29 cellular contexts compared by ENCODE assay signal in the genomic region with DNA sequence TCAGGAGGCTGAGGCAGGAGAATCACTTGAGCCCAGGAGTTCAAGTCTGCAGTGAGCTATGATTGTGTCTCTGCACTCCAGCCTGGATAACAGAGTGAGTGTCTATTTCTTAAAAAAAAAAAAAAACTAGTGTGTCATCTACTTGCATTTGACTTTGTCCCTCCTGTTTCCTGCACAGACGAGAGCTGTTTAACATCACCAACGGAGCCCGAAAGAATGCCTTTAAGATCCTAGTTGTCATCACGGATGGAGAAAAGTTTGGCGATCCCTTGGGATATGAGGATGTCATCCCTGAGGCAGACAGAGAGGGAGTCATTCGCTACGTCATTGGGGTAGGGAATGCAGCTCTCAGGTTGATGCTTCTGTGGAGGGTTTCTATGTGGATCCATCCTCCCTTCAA. TPM values are rescaled to one million over a fixed set of nuclear protein-coding genes. Genes with fewer than 3 reads are reported as not detected.
"Had no signal": no experiment of that assay in that cellular context is flagged by ENCODE, and none has a peak within 500 bp of the region (broad histone marks: within the 10 kb centered on the region; RNA-seq: fewer than 3 reads in every experiment).

No MANE protein-coding gene starts in this region.

- H3K9me3 ChIP-seq: ascending aorta, body of pancreas had no signal

- H3K4me1 ChIP-seq: ascending aorta, body of pancreas had no signal

- H3K27ac Mint-ChIP-seq: activated B cell treated with CpG ODN at 0.5 μM for 24 hours; activated CD4-positive, alpha-beta memory T cell treated with anti-CD3 and anti-CD28 coated beads, Interleukin-2, amount 10 ng/mL, durations not matched to agents 7 days and 5 days; activated naive CD8-positive, alpha-beta T cell treated with anti-CD3 and anti-CD28 coated beads, Interleukin-2, amount 50 U/mL, for 24 hours; T-cell had no signal

- FAIRE-seq: TTC549 had no signal

- H3K4me3 ChIP-seq: ascending aorta, body of pancreas, MG63, SK-N-MC had no signal

- H3K4me1 Mint-ChIP-seq: T-cell had no signal

- H3K36me3 Mint-ChIP-seq: activated naive CD4-positive, alpha-beta T cell treated with anti-CD3 and anti-CD28 coated beads, Interleukin-2, amount 50 U/mL, for 72 hours had no signal

- H3K36me3 ChIP-seq: ascending aorta, MG63 had no signal

- H3K27me3 ChIP-seq: ascending aorta, body of pancreas had no signal

- H3K9me3 Mint-ChIP-seq: activated B cell treated with CpG ODN at 0.5 μM for 24 hours; activated CD4-positive, alpha-beta memory T cell treated with anti-CD3 and anti-CD28 coated beads, Interleukin-2, amount 10 ng/mL, durations not matched to agents 7 days and 5 days; activated CD4-positive, alpha-beta T cell treated with anti-CD3 and anti-CD28 coated beads, Interleukin-2, amount 10 ng/mL, durations not matched to agents 7 days and 5 days; activated naive CD4-positive, alpha-beta T cell treated with anti-CD3 and anti-CD28 coated beads, Interleukin-2, amount 50 U/mL, for 72 hours; activated naive CD8-positive, alpha-beta T cell treated with anti-CD3 and anti-CD28 coated beads, Interleukin-2, amount 50 U/mL, for 24 hours; T-cell had no signal

- H3K9ac ChIP-seq: KMS-11 had no signal

- H3K27me3 Mint-ChIP-seq: activated B cell treated with CpG ODN at 0.5 μM for 24 hours; activated CD4-positive, alpha-beta memory T cell treated with anti-CD3 and anti-CD28 coated beads, Interleukin-2, amount 10 ng/mL, durations not matched to agents 7 days and 5 days; activated CD4-positive, alpha-beta T cell treated with anti-CD3 and anti-CD28 coated beads, Interleukin-2, amount 10 ng/mL, durations not matched to agents 7 days and 5 days; activated naive CD8-positive, alpha-beta T cell treated with anti-CD3 and anti-CD28 coated beads, Interleukin-2, amount 50 U/mL, for 24 hours had no signal

- H3K4me3 Mint-ChIP-seq: activated B cell treated with CpG ODN at 0.5 μM for 24 hours; activated CD4-positive, alpha-beta memory T cell treated with anti-CD3 and anti-CD28 coated beads, Interleukin-2, amount 10 ng/mL, durations not matched to agents 7 days and 5 days; activated CD4-positive, alpha-beta T cell treated with anti-CD3 and anti-CD28 coated beads, Interleukin-2, amount 10 ng/mL, durations not matched to agents 7 days and 5 days; activated naive CD8-positive, alpha-beta T cell treated with anti-CD3 and anti-CD28 coated beads, Interleukin-2, amount 50 U/mL, for 24 hours; T-cell had no signal

- H3K27ac ChIP-seq: ascending aorta, body of pancreas, KMS-11, SK-N-MC had no signal

- DNase-seq: activated B cell treated with CpG ODN at 0.5 μM for 24 hours; activated CD4-positive, alpha-beta memory T cell treated with anti-CD3 and anti-CD28 coated beads, Interleukin-2, amount 10 ng/mL, durations not matched to agents 7 days and 5 days; activated CD4-positive, alpha-beta T cell treated with anti-CD3 and anti-CD28 coated beads, Interleukin-2, amount 10 ng/mL, durations not matched to agents 7 days and 5 days; activated CD8-positive, alpha-beta memory T cell treated with anti-CD3 and anti-CD28 coated beads, Interleukin-2, amount 50 U/mL, for 48 hours; activated naive CD8-positive, alpha-beta T cell treated with anti-CD3 and anti-CD28 coated beads, Interleukin-2, amount 50 U/mL, for 24 hours; activated T-cell treated with anti-CD3 and anti-CD28 coated beads, Interleukin-2, amount 50 U/mL, for 1 hour; amniotic stem cell; body of pancreas; MV-4-11; NCI-H1092 treated with DMSO at 0.1 percent for 48 hours; NCI-H1417 treated with DMSO at 0.1 percent for 48 hours; NCI-H2029; NCI-H2107; NCI-H226; NCI-H510A; NCI-H526 treated with DMSO at 0.1 percent for 48 hours; NCI-H82; OCI-M1; T-cell; T-helper 2 cell; T1000 had no signal

- ATAC-seq: activated naive CD8-positive, alpha-beta T cell treated with anti-CD3 and anti-CD28 coated beads, Interleukin-2, amount 50 U/mL, for 24 hours; body of pancreas; Panc1; Right ventricle myocardium inferior; T-cell had no signal

- H3K4me2 ChIP-seq: KMS-11 had no signal

RNA-seq across cellular contexts. Expression of gene PYDC1, which starts 56.3 kb away (rescaled TPM):
- total RNA-seq: activated B cell treated with CpG ODN at 0.5 μM for 24 hours; activated CD4-positive, alpha-beta memory T cell treated with anti-CD3 and anti-CD28 coated beads, Interleukin-2, amount 10 ng/mL, durations not matched to agents 7 days and 5 days; activated CD4-positive, alpha-beta T cell treated with anti-CD3 and anti-CD28 coated beads, Interleukin-2, amount 10 ng/mL, durations not matched to agents 7 days and 5 days; activated naive CD4-positive, alpha-beta T cell treated with anti-CD3 and anti-CD28 coated beads, Interleukin-2, amount 50 U/mL, for 72 hours; ascending aorta; body of pancreas; Right ventricle myocardium inferior; T-cell had no signal

RNA-seq across cellular contexts. Expression of gene TRIM72, which starts 59.3 kb away (rescaled TPM):
- total RNA-seq: activated CD4-positive, alpha-beta T cell treated with anti-CD3 and anti-CD28 coated beads, Interleukin-2, amount 10 ng/mL, durations not matched to agents 7 days and 5 days; ascending aorta; body of pancreas had no signal
